In the genomic region with DNA sequence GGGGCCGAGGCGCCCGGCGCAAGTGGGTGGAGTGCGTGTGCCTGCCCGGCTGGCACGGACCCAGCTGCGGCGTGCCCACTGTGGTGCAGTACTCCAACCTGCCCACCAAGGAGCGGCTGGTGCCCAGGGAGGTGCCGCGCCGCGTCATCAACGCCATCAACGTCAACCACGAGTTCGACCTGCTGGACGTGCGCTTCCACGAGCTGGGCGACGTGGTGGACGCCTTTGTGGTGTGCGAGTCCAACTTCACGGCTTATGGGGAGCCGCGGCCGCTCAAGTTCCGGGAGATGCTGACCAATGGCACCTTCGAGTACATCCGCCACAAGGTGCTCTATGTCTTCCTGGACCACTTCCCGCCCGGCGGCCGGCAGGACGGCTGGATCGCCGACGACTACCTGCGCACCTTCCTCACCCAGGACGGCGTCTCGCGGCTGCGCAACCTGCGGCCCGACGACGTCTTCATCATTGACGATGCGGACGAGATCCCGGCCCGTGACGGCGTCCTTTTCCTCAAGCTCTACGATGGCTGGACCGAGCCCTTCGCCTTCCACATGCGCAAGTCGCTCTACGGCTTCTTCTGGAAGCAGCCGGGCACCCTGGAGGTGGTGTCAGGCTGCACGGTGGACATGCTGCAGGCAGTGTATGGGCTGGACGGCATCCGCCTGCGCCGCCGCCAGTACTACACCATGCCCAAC, we compare ENCODE assay signal across 1 cellular context.
TF ChIP-seq lines count a peak whose summit lies in the region.

No MANE protein-coding gene starts in this region.

TF ChIP-seq in IMR-90, 13 proteins besides CTCF, POLR2A, EP300 and RAD21:
- TF ChIP-seq, protein P1, sequence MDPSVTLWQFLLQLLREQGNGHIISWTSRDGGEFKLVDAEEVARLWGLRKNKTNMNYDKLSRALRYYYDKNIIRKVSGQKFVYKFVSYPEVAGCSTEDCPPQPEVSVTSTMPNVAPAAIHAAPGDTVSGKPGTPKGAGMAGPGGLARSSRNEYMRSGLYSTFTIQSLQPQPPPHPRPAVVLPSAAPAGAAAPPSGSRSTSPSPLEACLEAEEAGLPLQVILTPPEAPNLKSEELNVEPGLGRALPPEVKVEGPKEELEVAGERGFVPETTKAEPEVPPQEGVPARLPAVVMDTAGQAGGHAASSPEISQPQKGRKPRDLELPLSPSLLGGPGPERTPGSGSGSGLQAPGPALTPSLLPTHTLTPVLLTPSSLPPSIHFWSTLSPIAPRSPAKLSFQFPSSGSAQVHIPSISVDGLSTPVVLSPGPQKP (IDR thresholded peaks at IDR 0.05; ENCODE audit: borderline replicate concordance, low read depth, low read length) = no peak
- TF ChIP-seq MAFK (IDR thresholded peaks at IDR 0.05; ENCODE audit: low read depth, low read length) (no peak), NFE2L2 (IDR thresholded peaks at IDR 0.05; ENCODE audit: low read depth, low read length) (no peak), FOS (IDR thresholded peaks at IDR 0.05; ENCODE audit: low read depth, low read length) (no peak), BHLHE40 (IDR thresholded peaks at IDR 0.05; ENCODE audit: low read depth, low read length) (no peak), MXI1 (IDR thresholded peaks at IDR 0.05; ENCODE audit: borderline replicate concordance, low read depth, low read length) (no peak), RFX5 (IDR thresholded peaks at IDR 0.05; ENCODE audit: low read depth, low read length) (no peak), SMC3 (IDR thresholded peaks at IDR 0.05; ENCODE audit: low read depth, low read length) (no peak), CEBPB (IDR thresholded peaks at IDR 0.05; ENCODE audit: low read depth, low read length) (no peak)
